In the genomic region with DNA sequence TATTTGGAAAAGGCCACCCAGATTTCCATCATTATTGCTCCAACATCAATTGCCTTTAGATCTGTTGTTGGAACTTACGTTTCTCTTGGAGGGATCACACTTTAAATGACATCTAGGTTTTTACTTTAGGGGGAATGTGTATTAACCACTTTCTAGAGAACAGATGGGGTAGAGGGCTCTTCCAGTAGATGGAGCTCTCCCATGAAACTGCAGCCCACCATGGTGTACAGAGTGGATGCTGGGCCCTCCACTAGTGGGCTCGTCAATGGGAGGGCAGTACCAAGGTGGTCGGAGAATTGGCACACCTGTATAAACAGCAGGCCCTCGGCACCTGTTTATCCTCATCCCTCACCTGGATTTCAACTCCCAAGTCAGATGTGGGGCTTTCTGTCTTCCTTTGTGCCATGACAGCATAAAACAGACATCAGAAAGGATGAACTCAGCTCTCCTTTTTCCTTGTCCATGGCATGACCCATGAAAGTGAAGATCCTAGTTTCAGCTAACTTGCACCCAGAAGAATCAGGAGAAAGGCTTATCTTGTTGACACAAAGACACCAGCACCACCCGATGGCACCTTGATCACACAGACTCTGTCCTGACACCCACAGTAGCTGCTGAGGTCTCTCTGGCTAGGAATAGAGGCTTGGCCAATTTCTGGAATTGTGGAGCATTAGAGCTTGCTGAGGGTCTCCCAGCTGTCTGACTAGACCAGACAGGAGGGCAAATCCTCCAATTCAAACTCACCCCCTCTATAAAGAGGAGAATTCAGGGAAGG, we compare ENCODE assay signal across 18 cellular contexts.
DNase-seq lines count a peak whose midpoint lies in the region; ATAC-seq and TF ChIP-seq lines count a peak whose summit lies in the region.
"Had no signal": no experiment of that assay in that cellular context is flagged by ENCODE, and none has a peak within 500 bp of the region (broad histone marks: within the 10 kb centered on the region; RNA-seq: fewer than 3 reads in every experiment).

No MANE protein-coding gene starts in this region.

- peaks cover 10% of the 10 kb centered on the region for H3K9me3 Mint-ChIP-seq in WTC11
- no peaks in the 10 kb centered on the region for H3K9me3 Mint-ChIP-seq in Caco-2 (ENCODE audit: unreplicated experiment)
- H3K9me3 Mint-ChIP-seq in activated T-cell treated with anti-CD3 and anti-CD28 coated beads, Interleukin-2, amount 50 U/mL, for 72 hours: no peaks in the 10 kb centered on the region
- H3K9me3 Mint-ChIP-seq: activated CD4-positive, alpha-beta T cell treated with anti-CD3 and anti-CD28 coated beads, Interleukin-2, amount 10 ng/mL, durations not matched to agents 7 days and 5 days; T-helper 2 cell treated with Interferon-gamma antibody and Interleukin-4, amounts not matched to agents 5 μg/mL and 100 μg/mL, for 36 hours had no signal

- H3K4me1 ChIP-seq in DOHH2 (ENCODE audit: control insufficient read depth, low read length): no peaks in the 10 kb centered on the region
- no peaks in the 10 kb centered on the region for H3K4me1 ChIP-seq in HCT116 (ENCODE audit: control insufficient read depth in 1 of 2, insufficient read depth in 2 of 2, low read length in 2 of 2)
- no peaks in the 10 kb centered on the region for H3K4me1 ChIP-seq in mucosa of descending colon (ENCODE audit: low read depth)
- no peaks in the 10 kb centered on the region for H3K4me1 ChIP-seq in Caco-2
- H3K4me1 ChIP-seq: adrenal gland, colonic mucosa had no signal

- H3K27me3 Mint-ChIP-seq in WTC11 (ENCODE audit: low read depth) (peaks cover 22% of the 10 kb centered on the region), Caco-2 (ENCODE audit: insufficient read depth, unreplicated experiment) (no peaks in the 10 kb centered on the region)
- H3K27me3 Mint-ChIP-seq in activated T-cell treated with anti-CD3 and anti-CD28 coated beads, Interleukin-2, amount 50 U/mL, for 72 hours (ENCODE audit: low read depth): no peaks in the 10 kb centered on the region
- H3K27me3 Mint-ChIP-seq: activated CD4-positive, alpha-beta T cell treated with anti-CD3 and anti-CD28 coated beads, Interleukin-2, amount 10 ng/mL, durations not matched to agents 7 days and 5 days had no signal

- CTCF ChIA-PET in HCT116 (lab: Charles Lee) (interaction anchor here (0.7 to 1.7 kb wide), 2 partner anchors 17 to 108 kb away, joined by 3 to 4 read pairs; no protein-coding TSS in a partner anchor), WTC11 (lab: Charles Lee) (interaction anchor here (0.6 to 2.6 kb wide), 17 partner anchors 10 to 133 kb away, joined by 3 to 20 read pairs (median 4); no protein-coding TSS in a partner anchor), Caco-2 (lab: Charles Lee) (interaction anchor here (1.5 kb wide), 1 partner anchor 16 kb away, joined by 3 read pairs; no protein-coding TSS in a partner anchor)

- H3K9me2 ChIP-seq in DOHH2 (replicated peaks; ENCODE audit: control insufficient read depth, low read length) (no peaks in the 10 kb centered on the region), HCT116 (ENCODE audit: insufficient read depth) (no peaks in the 10 kb centered on the region)

- no TSS peak for BruUV-seq in HCT116 (replicated peaks; lab: Mats Ljungman, UMichigan)
- BruUV-seq in Caco-2 (replicated peaks; lab: Mats Ljungman, UMichigan): no TSS peak

- H3K27ac ChIP-seq in DOHH2 (ENCODE audit: low read depth, low read length) (no peak overlapping the region), HCT116 (ENCODE audit: low read depth, low read length) (no peak overlapping the region)
- H3K27ac ChIP-seq: adrenal gland, colonic mucosa had no signal

- H3K9me3 ChIP-seq in DOHH2 (ENCODE audit: control insufficient read depth, insufficient read depth, low read length) (no peaks in the 10 kb centered on the region), HCT116 (ENCODE audit: control insufficient read depth in 1 of 2, insufficient read depth in 1 of 2, low read depth in 1 of 2, low read length in 2 of 2) (no peaks in the 10 kb centered on the region), mucosa of descending colon (no peaks in the 10 kb centered on the region), Caco-2 (no peaks in the 10 kb centered on the region)
- H3K9me3 ChIP-seq: adrenal gland, colonic mucosa had no signal

- H3K36me3 Mint-ChIP-seq in WTC11 (peaks cover 10% of the 10 kb centered on the region), Caco-2 (ENCODE audit: insufficient read depth, unreplicated experiment) (no peaks in the 10 kb centered on the region)
- H3K36me3 Mint-ChIP-seq in activated T-cell treated with anti-CD3 and anti-CD28 coated beads, Interleukin-2, amount 50 U/mL, for 72 hours (ENCODE audit: insufficient read depth in 2 of 2): no peaks in the 10 kb centered on the region

- H3K4me3 ChIP-seq in DOHH2 (ENCODE audit: low read length): no peak overlapping the region
- no peak overlapping the region for H3K4me3 ChIP-seq in HCT116 (replicated peaks in 1 of 2; ENCODE audit: low read depth in 1 of 2, low read length in 2 of 2)
- no peak overlapping the region for H3K4me3 ChIP-seq in mucosa of descending colon
- no peak overlapping the region for H3K4me3 ChIP-seq in Caco-2 (ENCODE audit: low read depth, low read length)
- H3K4me3 ChIP-seq: adrenal gland, colonic mucosa had no signal

- TF ChIP-seq CTCF in DOHH2 (IDR thresholded peaks at IDR 0.05; ENCODE audit: low read depth, low read length, poor library complexity, severe bottlenecking): peak; percentile 48
- peak in 2 of 3 experiments; percentile 13 to 16; a peak in 2 of 6 replicates for TF ChIP-seq CTCF in HCT116 (IDR thresholded peaks at IDR 0.05 in 2 of 3, conservative IDR thresholded peaks at IDR 0.05 in 1 of 3; ENCODE audit: borderline replicate concordance in 1 of 3, insufficient read depth in 1 of 3, low read depth in 2 of 3, low read length in 2 of 3)
- no peak for TF ChIP-seq CTCF in WTC11 (IDR thresholded peaks at IDR 0.05)
- no peak for TF ChIP-seq CTCF in mucosa of descending colon (IDR thresholded peaks at IDR 0.05)
- peak in 1 of 2 experiments; percentile 30 for TF ChIP-seq CTCF in Caco-2 (IDR thresholded peaks at IDR 0.05; ENCODE audit: insufficient read depth in 1 of 2, low read depth in 1 of 2, low read length in 1 of 2, severe bottlenecking in 1 of 2, unreplicated experiment in 1 of 2)

- RAD21 ChIA-PET in HCT116 (lab: Charles Lee; ENCODE audit: low non-redundant PET in 1 of 2, low total read pairs in 2 of 2, uncharacterized antibody in 2 of 2, unreplicated experiment in 2 of 2): no interaction called here

- peaks cover 17% of the 10 kb centered on the region for H3K4me1 Mint-ChIP-seq in WTC11
- no peaks in the 10 kb centered on the region for H3K4me1 Mint-ChIP-seq in Caco-2 (ENCODE audit: low read depth, unreplicated experiment)
- H3K4me1 Mint-ChIP-seq in activated T-cell treated with anti-CD3 and anti-CD28 coated beads, Interleukin-2, amount 50 U/mL, for 72 hours (ENCODE audit: low read depth): no peaks in the 10 kb centered on the region
- H3K4me1 Mint-ChIP-seq: activated CD4-positive, alpha-beta T cell treated with anti-CD3 and anti-CD28 coated beads, Interleukin-2, amount 10 ng/mL, durations not matched to agents 7 days and 5 days had no signal

- H3K27me3 ChIP-seq in DOHH2 (ENCODE audit: control insufficient read depth, low read length) (0 out of 2 replicates have a peak, but pooled peaks cover 2% of the 10 kb centered on the region), HCT116 (ENCODE audit: insufficient read depth, low read length) (no peaks in the 10 kb centered on the region), Caco-2 (replicated peaks; ENCODE audit: control insufficient read depth, insufficient read depth, low read length) (no peaks in the 10 kb centered on the region)
- H3K27me3 ChIP-seq: adrenal gland, colonic mucosa had no signal

- peak; percentile 44 for TF ChIP-seq RAD21 in HCT116 (IDR thresholded peaks at IDR 0.05; ENCODE audit: low read depth)

- DNase-seq in HCT116 (ENCODE audit: low read depth, low spot score) (no peak), WTC11 (ENCODE audit: low spot score) (no peak), mucosa of descending colon (peak in 1 of 3 donors; percentile 31), Caco-2 (no peak), NK-92 (lab: John Stamatoyannopoulos, UW; ENCODE audit: unreplicated experiment) (no peak)
- DNase-seq in activated T-cell treated with anti-CD3 and anti-CD28 coated beads, Interleukin-2, amount 50 U/mL, for 72 hours: no peak
- DNase-seq: activated CD4-positive, alpha-beta T cell treated with anti-CD3 and anti-CD28 coated beads, Interleukin-2, amount 10 ng/mL, durations not matched to agents 7 days and 5 days; adrenal gland; colonic mucosa; IMR-90; mesenchymal stem cell; NCI-H1436; NCI-H524; small intestine had no signal

- POLR2A ChIA-PET in HCT116 (lab: Charles Lee) (no interaction called here), WTC11 (lab: Charles Lee) (no interaction called here), Caco-2 (lab: Charles Lee) (no interaction called here)

- H3K27ac Mint-ChIP-seq in WTC11 (no peak overlapping the region), Caco-2 (ENCODE audit: unreplicated experiment) (no peak overlapping the region)
- H3K27ac Mint-ChIP-seq in activated T-cell treated with anti-CD3 and anti-CD28 coated beads, Interleukin-2, amount 50 U/mL, for 72 hours: no peak overlapping the region
- H3K27ac Mint-ChIP-seq: activated CD4-positive, alpha-beta T cell treated with anti-CD3 and anti-CD28 coated beads, Interleukin-2, amount 10 ng/mL, durations not matched to agents 7 days and 5 days; T-helper 2 cell treated with Interferon-gamma antibody and Interleukin-4, amounts not matched to agents 5 μg/mL and 100 μg/mL, for 36 hours had no signal

- H3K4me2 ChIP-seq in DOHH2 (ENCODE audit: low read length) (no peak overlapping the region), HCT116 (ENCODE audit: low read length) (no peak overlapping the region)

- no peaks in the 10 kb centered on the region for H4K20me1 ChIP-seq in DOHH2 (ENCODE audit: control insufficient read depth, insufficient read depth, low read depth, low read length)
- H4K20me1 ChIP-seq in HCT116 (ENCODE audit: insufficient read depth): no peaks in the 10 kb centered on the region

- intact Hi-C loops in HCT116 (cut with micrococcal nuclease) (no loop called here), mucosa of descending colon (cut with DNase I, micrococcal nuclease) (no loop called here), Caco-2 (cut with micrococcal nuclease; ENCODE audit: unreplicated experiment) (loop anchor here (5.0 kb wide), 1 partner anchor 63 kb away; no protein-coding TSS in a partner anchor)

- H3K36me3 ChIP-seq in DOHH2 (ENCODE audit: control insufficient read depth, low read length) (no peaks in the 10 kb centered on the region), HCT116 (ENCODE audit: control insufficient read depth in 1 of 2, insufficient read depth in 2 of 2, low read length in 2 of 2) (no peaks in the 10 kb centered on the region), mucosa of descending colon (ENCODE audit: low read depth) (no peaks in the 10 kb centered on the region), Caco-2 (ENCODE audit: control insufficient read depth, insufficient read depth, low read length) (no peaks in the 10 kb centered on the region)
- H3K36me3 ChIP-seq: adrenal gland, colonic mucosa had no signal

- H3K9ac ChIP-seq in HCT116 (ENCODE audit: low read length): no peak overlapping the region

- H3K4me3 Mint-ChIP-seq in WTC11: no peak overlapping the region
- no peak overlapping the region for H3K4me3 Mint-ChIP-seq in Caco-2 (ENCODE audit: unreplicated experiment)
- no peak overlapping the region for H3K4me3 Mint-ChIP-seq in activated T-cell treated with anti-CD3 and anti-CD28 coated beads, Interleukin-2, amount 50 U/mL, for 72 hours
- H3K4me3 Mint-ChIP-seq: activated CD4-positive, alpha-beta T cell treated with anti-CD3 and anti-CD28 coated beads, Interleukin-2, amount 10 ng/mL, durations not matched to agents 7 days and 5 days; T-helper 2 cell treated with Interferon-gamma antibody and Interleukin-4, amounts not matched to agents 5 μg/mL and 100 μg/mL, for 36 hours had no signal

- ATAC-seq in HCT116 (peak; percentile 44; the same call in 1 of the 2 replicates), WTC11 (peak; percentile 39), mucosa of descending colon (peak; percentile 26), HG02798 (IDR thresholded peaks at IDR 0.05; ENCODE audit: poor library complexity, unreplicated experiment) (no peak)
- ATAC-seq in activated T-cell treated with anti-CD3 and anti-CD28 coated beads, Interleukin-2, amount 50 U/mL, for 72 hours (replicated peaks in 1 of 2): no peak
- ATAC-seq: Right ventricle myocardium inferior had no signal

- H2AFZ ChIP-seq in HCT116 (ENCODE audit: low read depth, low read length, poor library complexity, severe bottlenecking): no peak overlapping the region

- H3K79me2 ChIP-seq in DOHH2 (ENCODE audit: control insufficient read depth, low read length): no peaks in the 10 kb centered on the region
- H3K79me2 ChIP-seq in HCT116 (ENCODE audit: insufficient read depth, low read length): no peaks in the 10 kb centered on the region

- TF ChIP-seq POLR2A in HCT116 (IDR thresholded peaks at IDR 0.05; ENCODE audit: borderline replicate concordance, extremely low read depth, insufficient read depth, insufficient read length): no peak

- H3F3A ChIP-seq in DOHH2 (ENCODE audit: control insufficient read depth, insufficient read depth): no peaks in the 10 kb centered on the region

Comparison
In these comparisons a context has a peak if more than half of its experiments do, and no peak if none do; other contexts are left out.
1. CTCF ChIP-seq: peak in DOHH2 (single experiment) and HCT116 (2 of 3); none in WTC11 (single experiment) and mucosa of descending colon (single experiment).
2. ATAC-seq: peak in HCT116 (single experiment), WTC11 (single experiment) and mucosa of descending colon (single experiment); none in HG02798 (single experiment) and activated T-cell treated with anti-CD3 and anti-CD28 coated beads, Interleukin-2, amount 50 U/mL, for 72 hours (0 of 2).